In genomic region chr20:61692476-61692875, GRCh38 we compare ENCODE assay signal across 35 cellular contexts.
"Had no signal": no experiment of that assay in that cellular context is flagged by ENCODE, and none has a peak within 500 bp of the region (broad histone marks: within the 10 kb centered on the region; RNA-seq: fewer than 3 reads in every experiment).

No MANE protein-coding gene starts in this region.

- H3K4me3 Mint-ChIP-seq: activated B cell treated with CpG ODN at 0.5 μM for 24 hours; activated CD8-positive, alpha-beta T cell treated with anti-CD3 and anti-CD28 coated beads for 36 hours; activated naive CD4-positive, alpha-beta T cell treated with anti-CD3 and anti-CD28 coated beads for 36 hours; activated naive CD4-positive, alpha-beta T cell treated with anti-CD3 and anti-CD28 coated beads, Interleukin-2, amount 50 U/mL, for 24 hours; activated naive CD8-positive, alpha-beta T cell treated with anti-CD3 and anti-CD28 coated beads for 36 hours; activated naive CD8-positive, alpha-beta T cell treated with anti-CD3 and anti-CD28 coated beads, Interleukin-2, amount 50 U/mL, for 24 hours; activated T-cell treated with anti-CD3 and anti-CD28 coated beads, Interleukin-2, amount 50 U/mL, for 4 hours; T-helper 17 cell; T-helper 2 cell treated with Interferon-gamma antibody and Interleukin-4, amounts not matched to agents 5 μg/mL and 100 μg/mL, for 36 hours had no signal

- H3K27ac ChIP-seq: adrenal gland, body of pancreas, breast epithelium, cardiac muscle cell, colonic mucosa, epithelial cell of prostate, esophagus squamous epithelium, foreskin keratinocyte, gastrocnemius medialis, heart right ventricle, WERI-Rb-1 had no signal

- H3K4me1 ChIP-seq: adrenal gland, body of pancreas, breast epithelium, colonic mucosa, esophagus squamous epithelium, foreskin keratinocyte, gastrocnemius medialis, heart right ventricle had no signal

- ATAC-seq: activated CD4-positive, CD25-positive, alpha-beta regulatory T cell treated with anti-CD3 and anti-CD28 coated beads, Interleukin-2, amount 50 U/mL, for 24 hours; activated CD8-positive, alpha-beta T cell treated with anti-CD3 and anti-CD28 coated beads for 36 hours; activated naive CD8-positive, alpha-beta T cell treated with anti-CD3 and anti-CD28 coated beads, Interleukin-2, amount 50 U/mL, for 24 hours; activated T-cell treated with anti-CD3 and anti-CD28 coated beads, Interleukin-2, amount 50 U/mL, for 4 hours; body of pancreas; foreskin keratinocyte; gastrocnemius medialis; heart right ventricle; T-helper 17 cell had no signal

- H3K36me3 ChIP-seq: adrenal gland, breast epithelium, cardiac muscle cell, colonic mucosa, esophagus squamous epithelium, gastrocnemius medialis, heart right ventricle, WERI-Rb-1 had no signal

- H3K4me1 Mint-ChIP-seq: activated B cell treated with CpG ODN at 0.5 μM for 24 hours; activated naive CD4-positive, alpha-beta T cell treated with anti-CD3 and anti-CD28 coated beads, Interleukin-2, amount 50 U/mL, for 24 hours; activated naive CD8-positive, alpha-beta T cell treated with anti-CD3 and anti-CD28 coated beads for 36 hours; activated naive CD8-positive, alpha-beta T cell treated with anti-CD3 and anti-CD28 coated beads, Interleukin-2, amount 50 U/mL, for 24 hours; T-helper 17 cell had no signal

- DNase-seq: activated B cell treated with CpG ODN at 0.5 μM for 24 hours; activated CD4-positive, alpha-beta T cell treated with anti-CD3 and anti-CD28 coated beads for 48 hours; activated CD4-positive, alpha-beta T cell treated with anti-CD3 and anti-CD28 coated beads, Interleukin-2, amount 50 U/mL, for 1 hour; activated CD4-positive, alpha-beta T cell treated with anti-CD3 and anti-CD28 coated beads, Interleukin-2, amount 50 U/mL, for 48 hours; activated CD8-positive, alpha-beta memory T cell treated with anti-CD3 and anti-CD28 coated beads for 24 hours; activated CD8-positive, alpha-beta T cell treated with anti-CD3 and anti-CD28 coated beads for 36 hours; activated effector memory CD4-positive, alpha-beta T cell treated with anti-CD3 and anti-CD28 coated beads, Interleukin-2, amount 50 U/mL, for 16 hours; activated naive CD4-positive, alpha-beta T cell treated with anti-CD3 and anti-CD28 coated beads for 36 hours; activated naive CD8-positive, alpha-beta T cell treated with anti-CD3 and anti-CD28 coated beads for 36 hours; activated naive CD8-positive, alpha-beta T cell treated with anti-CD3 and anti-CD28 coated beads, Interleukin-2, amount 50 U/mL, for 24 hours; activated T-cell treated with anti-CD3 and anti-CD28 coated beads, Interleukin-2, amount 50 U/mL, for 4 hours; adrenal gland; amygdala; aorta; body of pancreas; central memory CD4-positive, alpha-beta T cell; cerebellar nuclear complex; colonic mucosa; effector CD8-positive, alpha-beta T cell; esophagus squamous epithelium; foreskin keratinocyte; gastrocnemius medialis; glutamatergic neuron; heart right ventricle; T-helper 1 cell; T-helper 17 cell; T1000; WERI-Rb-1 had no signal

- H3K27ac Mint-ChIP-seq: activated B cell treated with CpG ODN at 0.5 μM for 24 hours; activated CD8-positive, alpha-beta T cell treated with anti-CD3 and anti-CD28 coated beads for 36 hours; activated naive CD4-positive, alpha-beta T cell treated with anti-CD3 and anti-CD28 coated beads for 36 hours; activated naive CD4-positive, alpha-beta T cell treated with anti-CD3 and anti-CD28 coated beads, Interleukin-2, amount 50 U/mL, for 24 hours; activated naive CD8-positive, alpha-beta T cell treated with anti-CD3 and anti-CD28 coated beads for 36 hours; activated naive CD8-positive, alpha-beta T cell treated with anti-CD3 and anti-CD28 coated beads, Interleukin-2, amount 50 U/mL, for 24 hours; activated T-helper 2 cell treated with anti-CD3 and anti-CD28 coated beads, Interferon-gamma antibody, Interleukin-2, Interleukin-4, amounts not matched to agents 10 μg/mL and 5 μg/mL and 100 μg/mL, durations not matched to agents 14 hours and 24 hours and 36 hours; T-helper 17 cell; T-helper 2 cell treated with Interferon-gamma antibody and Interleukin-4, amounts not matched to agents 5 μg/mL and 100 μg/mL, for 36 hours had no signal

- H3K9me3 Mint-ChIP-seq: activated B cell treated with CpG ODN at 0.5 μM for 24 hours; activated CD8-positive, alpha-beta T cell treated with anti-CD3 and anti-CD28 coated beads for 36 hours; activated naive CD4-positive, alpha-beta T cell treated with anti-CD3 and anti-CD28 coated beads for 36 hours; activated naive CD4-positive, alpha-beta T cell treated with anti-CD3 and anti-CD28 coated beads, Interleukin-2, amount 50 U/mL, for 24 hours; activated naive CD8-positive, alpha-beta T cell treated with anti-CD3 and anti-CD28 coated beads for 36 hours; activated naive CD8-positive, alpha-beta T cell treated with anti-CD3 and anti-CD28 coated beads, Interleukin-2, amount 50 U/mL, for 24 hours; activated T-cell treated with anti-CD3 and anti-CD28 coated beads, Interleukin-2, amount 50 U/mL, for 4 hours; activated T-helper 2 cell treated with anti-CD3 and anti-CD28 coated beads, Interferon-gamma antibody, Interleukin-2, Interleukin-4, amounts not matched to agents 10 μg/mL and 5 μg/mL and 100 μg/mL, durations not matched to agents 14 hours and 24 hours and 36 hours; T-helper 2 cell treated with Interferon-gamma antibody and Interleukin-4, amounts not matched to agents 5 μg/mL and 100 μg/mL, for 36 hours had no signal

- H3K4me3 ChIP-seq: adrenal gland, body of pancreas, breast epithelium, cardiac muscle cell, colonic mucosa, esophagus squamous epithelium, gastrocnemius medialis, heart right ventricle had no signal

- H3K9me3 ChIP-seq: adrenal gland, body of pancreas, breast epithelium, colonic mucosa, esophagus squamous epithelium, gastrocnemius medialis, heart right ventricle had no signal

- H3K36me3 Mint-ChIP-seq: activated naive CD4-positive, alpha-beta T cell treated with anti-CD3 and anti-CD28 coated beads, Interleukin-2, amount 50 U/mL, for 24 hours; activated naive CD8-positive, alpha-beta T cell treated with anti-CD3 and anti-CD28 coated beads for 36 hours had no signal

- H3K27me3 Mint-ChIP-seq: activated B cell treated with CpG ODN at 0.5 μM for 24 hours; activated CD8-positive, alpha-beta T cell treated with anti-CD3 and anti-CD28 coated beads for 36 hours; activated naive CD4-positive, alpha-beta T cell treated with anti-CD3 and anti-CD28 coated beads, Interleukin-2, amount 50 U/mL, for 24 hours; activated naive CD8-positive, alpha-beta T cell treated with anti-CD3 and anti-CD28 coated beads, Interleukin-2, amount 50 U/mL, for 24 hours had no signal

- H3K27me3 ChIP-seq: adrenal gland, cardiac muscle cell, colonic mucosa, gastrocnemius medialis had no signal
